ENCODE assay signal across 1 cellular context in the genomic region with DNA sequence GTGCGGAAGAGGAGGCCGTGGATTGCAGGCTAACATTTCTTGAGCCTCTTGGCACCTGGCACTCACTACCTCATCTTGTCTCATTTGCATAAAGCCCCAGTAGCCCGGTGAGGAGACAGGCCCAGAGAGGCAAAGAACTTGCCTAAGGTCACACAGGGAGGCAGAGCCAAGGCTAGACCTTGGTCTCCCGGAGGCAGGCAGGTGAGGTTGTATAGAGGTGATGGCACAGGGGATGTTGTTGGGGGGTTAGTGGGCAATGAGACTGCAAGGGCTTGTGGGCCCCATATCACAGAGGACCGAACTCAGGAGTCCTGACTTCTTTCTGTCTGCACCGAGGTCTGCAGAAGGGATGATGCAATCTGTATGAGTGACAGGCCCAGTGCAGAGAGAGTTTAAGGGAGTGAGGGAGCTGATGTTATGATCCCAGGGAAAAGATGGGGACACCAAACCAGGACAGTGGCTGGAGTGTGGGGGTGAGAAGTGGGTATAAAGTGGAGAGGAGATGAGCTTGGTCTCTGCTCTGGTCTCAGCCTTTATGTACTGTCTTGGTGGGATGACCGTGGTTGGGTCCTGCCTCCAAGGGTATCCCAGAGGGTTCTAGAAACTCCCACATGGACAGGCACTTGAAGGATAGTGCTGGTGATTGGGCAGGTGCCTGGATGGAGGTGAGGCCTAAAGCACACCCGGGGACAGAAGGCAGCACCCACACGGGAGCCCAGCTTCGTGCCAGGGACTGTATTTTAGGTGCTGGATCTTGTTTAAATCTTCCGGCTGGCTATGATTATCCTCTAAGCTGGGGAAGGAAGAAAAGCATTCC.
A peak's percentile ranks its signal among the peaks of the same experiment; 100 is the strongest.
TF ChIP-seq lines count a peak whose summit lies in the region.

No MANE protein-coding gene starts in this region.

TF ChIP-seq in H1, 55 proteins besides CTCF, POLR2A, EP300 and RAD21:
- TF ChIP-seq JUN (IDR thresholded peaks at IDR 0.05; ENCODE audit: low read depth, low read length) (no peak), HDAC2 (IDR thresholded peaks at IDR 0.05; ENCODE audit: borderline replicate concordance in 1 of 2, low read depth in 2 of 2, low read length in 2 of 2) (0 out of 4 replicates have a peak, but pooled peaks of 1 of the 2 experiments have one; percentile 69), YY1 (IDR thresholded peaks at IDR 0.05; ENCODE audit: low read depth, low read length) (no peak), SIN3A (conservative IDR thresholded peaks at IDR 0.05 in 1 of 2, IDR thresholded peaks at IDR 0.05 in 1 of 2; ENCODE audit: low read depth in 1 of 2, low read length in 2 of 2) (no peak), KDM1A (IDR thresholded peaks at IDR 0.05; ENCODE audit: borderline replicate concordance, low read length) (peak; percentile 95; the same call in 1 of the 2 replicates), PHF8 (conservative IDR thresholded peaks at IDR 0.05; ENCODE audit: low read depth, low read length) (no peak), RFX5 (IDR thresholded peaks at IDR 0.05; ENCODE audit: borderline replicate concordance, low read depth, low read length) (no peak), EGR1 (IDR thresholded peaks at IDR 0.05; ENCODE audit: borderline replicate concordance, low read depth, low read length) (no peak), CEBPB (IDR thresholded peaks at IDR 0.05; ENCODE audit: low read depth, low read length) (peak; percentile 84), CHD1 (IDR thresholded peaks at IDR 0.05; ENCODE audit: low read depth, low read length) (no peak), KDM5A (IDR thresholded peaks at IDR 0.05; ENCODE audit: low read length) (no peak), TAF7 (optimal IDR thresholded peaks at IDR 0.05; ENCODE audit: borderline replicate concordance, low read depth, low read length) (no peak), BCL11A (IDR thresholded peaks at IDR 0.05; ENCODE audit: low read depth in 2 of 2, low read length in 2 of 2) (no peak), RNF2 (IDR thresholded peaks at IDR 0.05; ENCODE audit: borderline replicate concordance, low read depth, low read length, missing control alignments, poor library complexity, severe bottlenecking) (no peak), TAF1 (IDR thresholded peaks at IDR 0.05; ENCODE audit: low read depth, low read length) (0 out of 2 replicates have a peak, but pooled peaks have one; percentile 23), FOSL1 (IDR thresholded peaks at IDR 0.05; ENCODE audit: insufficient read depth, low read depth, low read length) (no peak), JUND (IDR thresholded peaks at IDR 0.05; ENCODE audit: low read length) (no peak), SP1 (IDR thresholded peaks at IDR 0.05; ENCODE audit: low read depth, low read length) (no peak), RXRA (IDR thresholded peaks at IDR 0.05; ENCODE audit: insufficient read depth, low read depth, low read length) (no peak), NRF1 (IDR thresholded peaks at IDR 0.05; ENCODE audit: low read depth, low read length) (no peak), MAFK (IDR thresholded peaks at IDR 0.05; ENCODE audit: low read depth, low read length) (no peak)
- TF ChIP-seq, protein P1, sequence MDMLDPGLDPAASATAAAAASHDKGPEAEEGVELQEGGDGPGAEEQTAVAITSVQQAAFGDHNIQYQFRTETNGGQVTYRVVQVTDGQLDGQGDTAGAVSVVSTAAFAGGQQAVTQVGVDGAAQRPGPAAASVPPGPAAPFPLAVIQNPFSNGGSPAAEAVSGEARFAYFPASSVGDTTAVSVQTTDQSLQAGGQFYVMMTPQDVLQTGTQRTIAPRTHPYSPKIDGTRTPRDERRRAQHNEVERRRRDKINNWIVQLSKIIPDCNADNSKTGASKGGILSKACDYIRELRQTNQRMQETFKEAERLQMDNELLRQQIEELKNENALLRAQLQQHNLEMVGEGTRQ (IDR thresholded peaks at IDR 0.05; ENCODE audit: low read length): no peak
- TF ChIP-seq, protein P2, sequence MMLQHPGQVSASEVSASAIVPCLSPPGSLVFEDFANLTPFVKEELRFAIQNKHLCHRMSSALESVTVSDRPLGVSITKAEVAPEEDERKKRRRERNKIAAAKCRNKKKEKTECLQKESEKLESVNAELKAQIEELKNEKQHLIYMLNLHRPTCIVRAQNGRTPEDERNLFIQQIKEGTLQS (IDR thresholded peaks at IDR 0.05; ENCODE audit: insufficient read depth, low read depth, low read length): peak; percentile 8; the same call in 1 of the 2 replicates
- TF ChIP-seq, protein P3, sequence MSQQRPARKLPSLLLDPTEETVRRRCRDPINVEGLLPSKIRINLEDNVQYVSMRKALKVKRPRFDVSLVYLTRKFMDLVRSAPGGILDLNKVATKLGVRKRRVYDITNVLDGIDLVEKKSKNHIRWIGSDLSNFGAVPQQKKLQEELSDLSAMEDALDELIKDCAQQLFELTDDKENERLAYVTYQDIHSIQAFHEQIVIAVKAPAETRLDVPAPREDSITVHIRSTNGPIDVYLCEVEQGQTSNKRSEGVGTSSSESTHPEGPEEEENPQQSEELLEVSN (IDR thresholded peaks at IDR 0.05): no peak
TF ChIP-seq in H1: peak in this region for 5.
